In the genomic region with DNA sequence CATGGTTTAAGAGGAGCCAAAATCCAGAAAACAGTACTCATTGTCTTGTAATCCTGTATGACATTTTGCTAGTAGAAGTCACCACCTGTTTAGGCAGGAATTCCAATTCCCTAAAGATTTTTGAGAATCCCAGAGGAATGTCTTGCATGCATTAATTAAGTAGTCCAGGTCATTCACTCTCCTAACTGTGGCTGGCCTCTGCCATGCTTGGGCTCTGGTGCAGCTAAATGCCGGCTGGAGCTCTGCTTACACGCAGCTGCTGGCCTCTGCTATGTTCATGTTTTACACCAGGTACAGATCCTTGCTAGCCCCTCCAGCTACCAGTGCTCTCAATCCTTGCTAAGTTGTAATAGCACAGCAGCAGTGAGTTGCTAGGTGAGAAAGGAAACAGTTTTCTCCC, we compare ENCODE assay signal across 18 cellular contexts. TPM values are rescaled to one million over a fixed set of nuclear protein-coding genes. Genes with fewer than 3 reads are reported as not detected.
A peak's percentile ranks its signal among the peaks of the same experiment; 100 is the strongest.
DNase-seq lines count a peak whose midpoint lies in the region; FAIRE-seq lines count a peak whose summit lies in the region.
"Had no signal": no experiment of that assay in that cellular context is flagged by ENCODE, and none has a peak within 500 bp of the region (broad histone marks: within the 10 kb centered on the region; RNA-seq: fewer than 3 reads in every experiment).

No MANE protein-coding gene starts in this region.

- no peaks in the 10 kb centered on the region for H3K27me3 ChIP-seq in mesendoderm (ENCODE audit: insufficient read depth, low read length, poor library complexity)
- H3K27me3 ChIP-seq in MG63, result no peaks in the 10 kb centered on the region
- H3K27me3 ChIP-seq: gastrocnemius medialis, ovary, upper lobe of left lung had no signal

- no peak overlapping the region for H3K23ac ChIP-seq in mesendoderm (ENCODE audit: low read length)

- H2BK5ac ChIP-seq in mesendoderm (ENCODE audit: low read length), result no peak overlapping the region

- peak; percentile 12 for DNase-seq in AG20443 (ENCODE audit: low spot score)
- DNase-seq in HTR-8/SVneo (ENCODE audit: insufficient read length, low spot score), result no peak
- DNase-seq in amniotic epithelial cell (ENCODE audit: low read depth), result peak; percentile 49
- peak; percentile 86 for DNase-seq in mesendoderm
- DNase-seq in cerebellar nuclear complex (lab: John Stamatoyannopoulos, UW), result no peak
- no peak for DNase-seq in dedifferentiated amniotic fluid mesenchymal stem cell (ENCODE audit: extremely low spot score)
- no peak for DNase-seq in activated CD8-positive, alpha-beta memory T cell treated with anti-CD3 and anti-CD28 coated beads for 24 hours
- no peak for DNase-seq in MG63
- DNase-seq: amniotic stem cell; gastrocnemius medialis; GF-D8; Karpas-422; NCI-H1436; NCI-H526; ovary; stimulated activated naive CD4-positive, alpha-beta T cell treated with Interleukin-2 at 50 U/mL for 16 hours; upper lobe of left lung had no signal

- no peaks in the 10 kb centered on the region for H3K36me3 ChIP-seq in mesendoderm (ENCODE audit: control insufficient read depth, insufficient read depth, low read length)
- no peaks in the 10 kb centered on the region for H3K36me3 ChIP-seq in MG63
- H3K36me3 ChIP-seq: gastrocnemius medialis, ovary, upper lobe of left lung had no signal

- no peaks in the 10 kb centered on the region for H3K9me3 ChIP-seq in MG63
- H3K9me3 ChIP-seq: gastrocnemius medialis, ovary, upper lobe of left lung had no signal

- no peak overlapping the region for H3K4me3 ChIP-seq in mesendoderm (ENCODE audit: low read length)
- no peak overlapping the region for H3K4me3 ChIP-seq in MG63
- H3K4me3 ChIP-seq: gastrocnemius medialis, ovary, upper lobe of left lung had no signal

- H3K79me1 ChIP-seq in mesendoderm (ENCODE audit: low read length), result no peaks in the 10 kb centered on the region

- no peak overlapping the region for H3K4ac ChIP-seq in mesendoderm (ENCODE audit: low read depth, low read length)

- no CpG with 5 or more reads among the region's 2 CpGs for WGBS in mesendoderm (ENCODE audit: extremely low coverage, insufficient coverage, low lambda C conversion rate)

- H3K56ac ChIP-seq in mesendoderm (ENCODE audit: low read length), result peak overlapping the region; percentile 19

- peak; percentile 99 for FAIRE-seq in HTR-8/SVneo (lab: Jason Lieb, UNC)
- FAIRE-seq: islet of Langerhans had no signal

- H3K27ac ChIP-seq in mesendoderm (ENCODE audit: low read depth, low read length), result no peak overlapping the region
- H3K27ac ChIP-seq: gastrocnemius medialis, ovary, upper lobe of left lung had no signal

- H3K18ac ChIP-seq in mesendoderm (ENCODE audit: low read length), result no peak overlapping the region

- H4K5ac ChIP-seq in mesendoderm (ENCODE audit: low read length), result no peak overlapping the region

- H3K4me1 ChIP-seq in mesendoderm (ENCODE audit: control insufficient read depth, low read depth, low read length), result no peaks in the 10 kb centered on the region
- H3K4me1 ChIP-seq: gastrocnemius medialis, upper lobe of left lung had no signal

- no peak overlapping the region for H2AK5ac ChIP-seq in mesendoderm (ENCODE audit: low read length)

- H2BK15ac ChIP-seq in mesendoderm (replicated peaks; ENCODE audit: low read depth), result no peak overlapping the region

- no peak overlapping the region for H2BK120ac ChIP-seq in mesendoderm (ENCODE audit: low read depth, low read length)

- no peak overlapping the region for H3K9ac ChIP-seq in mesendoderm (ENCODE audit: low read length)

- H3K4me2 ChIP-seq in mesendoderm (ENCODE audit: low read length), result no peak overlapping the region

- no peak overlapping the region for H4K8ac ChIP-seq in mesendoderm (ENCODE audit: low read depth, low read length)

- H3K79me2 ChIP-seq in mesendoderm (ENCODE audit: control insufficient read depth, insufficient read depth, low read length), result no peaks in the 10 kb centered on the region

RNA-seq across cellular contexts. Expression of a gene that starts 16.3 kb away (rescaled TPM):
- polyA plus RNA-seq in mesendoderm (2013, experiment 1 of 2), result 212 TPM
- polyA plus RNA-seq in mesendoderm (2013, experiment 2 of 2), result 208 TPM
- 58.5 and 77.4 TPM in 2 replicates for total RNA-seq in MG63 (2014; rRNA removed; shearing (Covaris generic); ENCODE audit: low replicate concordance)

Comparison
In these comparisons a context has a peak if more than half of its experiments do, and no peak if none do; other contexts are left out.
1. DNase-seq: peak in AG20443 (single experiment), amniotic epithelial cell (single experiment) and mesendoderm (single experiment); none in HTR-8/SVneo (single experiment), cerebellar nuclear complex (0 of 2), dedifferentiated amniotic fluid mesenchymal stem cell (single experiment), activated CD8-positive, alpha-beta memory T cell treated with anti-CD3 and anti-CD28 coated beads for 24 hours (single experiment) and MG63 (single experiment).